Comparison of ENCODE assay signal across 2 cellular contexts in the genomic region with DNA sequence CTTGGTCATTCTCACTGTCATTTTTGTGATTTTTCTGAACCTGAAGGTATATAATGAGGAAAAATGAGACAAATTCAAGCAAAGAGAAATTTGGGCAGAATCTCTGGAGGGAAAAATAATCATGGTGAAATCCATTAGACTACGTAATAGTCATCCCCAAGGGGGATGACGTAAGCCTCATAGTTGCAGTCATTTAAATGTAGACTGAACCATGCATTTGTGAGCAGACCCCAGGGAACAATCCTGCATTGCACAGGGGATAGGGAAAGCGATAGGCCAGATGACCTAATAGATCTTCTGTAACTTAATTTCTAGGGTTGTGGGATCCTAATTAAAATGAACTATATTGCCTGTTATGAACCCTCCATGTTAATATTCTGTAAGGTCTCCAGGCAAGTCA.
TF ChIP-seq lines count a peak whose summit lies in the region.

No MANE protein-coding gene starts in this region.

TF ChIP-seq in HepG2, 621 proteins besides CTCF, POLR2A, EP300 and RAD21 (continued from another document):
- TF ChIP-seq, protein P1, sequence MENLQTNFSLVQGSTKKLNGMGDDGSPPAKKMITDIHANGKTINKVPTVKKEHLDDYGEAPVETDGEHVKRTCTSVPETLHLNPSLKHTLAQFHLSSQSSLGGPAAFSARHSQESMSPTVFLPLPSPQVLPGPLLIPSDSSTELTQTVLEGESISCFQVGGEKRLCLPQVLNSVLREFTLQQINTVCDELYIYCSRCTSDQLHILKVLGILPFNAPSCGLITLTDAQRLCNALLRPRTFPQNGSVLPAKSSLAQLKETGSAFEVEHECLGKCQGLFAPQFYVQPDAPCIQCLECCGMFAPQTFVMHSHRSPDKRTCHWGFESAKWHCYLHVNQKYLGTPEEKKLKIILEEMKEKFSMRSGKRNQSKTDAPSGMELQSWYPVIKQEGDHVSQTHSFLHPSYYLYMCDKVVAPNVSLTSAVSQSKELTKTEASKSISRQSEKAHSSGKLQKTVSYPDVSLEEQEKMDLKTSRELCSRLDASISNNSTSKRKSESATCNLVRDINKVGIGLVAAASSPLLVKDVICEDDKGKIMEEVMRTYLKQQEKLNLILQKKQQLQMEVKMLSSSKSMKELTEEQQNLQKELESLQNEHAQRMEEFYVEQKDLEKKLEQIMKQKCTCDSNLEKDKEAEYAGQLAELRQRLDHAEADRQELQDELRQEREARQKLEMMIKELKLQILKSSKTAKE (CRISPR knock-in tag; IDR thresholded peaks at IDR 0.05; ENCODE audit: borderline replicate concordance): no peak
- TF ChIP-seq, protein P2, sequence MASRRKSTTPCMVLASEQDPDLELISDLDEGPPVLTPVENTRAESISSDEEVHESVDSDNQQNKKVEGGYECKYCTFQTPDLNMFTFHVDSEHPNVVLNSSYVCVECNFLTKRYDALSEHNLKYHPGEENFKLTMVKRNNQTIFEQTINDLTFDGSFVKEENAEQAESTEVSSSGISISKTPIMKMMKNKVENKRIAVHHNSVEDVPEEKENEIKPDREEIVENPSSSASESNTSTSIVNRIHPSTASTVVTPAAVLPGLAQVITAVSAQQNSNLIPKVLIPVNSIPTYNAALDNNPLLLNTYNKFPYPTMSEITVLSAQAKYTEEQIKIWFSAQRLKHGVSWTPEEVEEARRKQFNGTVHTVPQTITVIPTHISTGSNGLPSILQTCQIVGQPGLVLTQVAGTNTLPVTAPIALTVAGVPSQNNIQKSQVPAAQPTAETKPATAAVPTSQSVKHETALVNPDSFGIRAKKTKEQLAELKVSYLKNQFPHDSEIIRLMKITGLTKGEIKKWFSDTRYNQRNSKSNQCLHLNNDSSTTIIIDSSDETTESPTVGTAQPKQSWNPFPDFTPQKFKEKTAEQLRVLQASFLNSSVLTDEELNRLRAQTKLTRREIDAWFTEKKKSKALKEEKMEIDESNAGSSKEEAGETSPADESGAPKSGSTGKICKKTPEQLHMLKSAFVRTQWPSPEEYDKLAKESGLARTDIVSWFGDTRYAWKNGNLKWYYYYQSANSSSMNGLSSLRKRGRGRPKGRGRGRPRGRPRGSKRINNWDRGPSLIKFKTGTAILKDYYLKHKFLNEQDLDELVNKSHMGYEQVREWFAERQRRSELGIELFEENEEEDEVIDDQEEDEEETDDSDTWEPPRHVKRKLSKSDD (CRISPR knock-in tag; IDR thresholded peaks at IDR 0.05; ENCODE audit: low read depth): no peak
TF ChIP-seq in HepG2: peak in this region for 2.

TF ChIP-seq in K562, 482 proteins besides CTCF, POLR2A, EP300 and RAD21 (continued from another document):
- TF ChIP-seq, protein P3, sequence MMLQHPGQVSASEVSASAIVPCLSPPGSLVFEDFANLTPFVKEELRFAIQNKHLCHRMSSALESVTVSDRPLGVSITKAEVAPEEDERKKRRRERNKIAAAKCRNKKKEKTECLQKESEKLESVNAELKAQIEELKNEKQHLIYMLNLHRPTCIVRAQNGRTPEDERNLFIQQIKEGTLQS (IDR thresholded peaks at IDR 0.05): peak; percentile 57
- TF ChIP-seq, protein P3 (CRISPR knock-in tag; conservative IDR thresholded peaks at IDR 0.05): no peak
TF ChIP-seq in K562: peak in this region for 1.
